In the genomic region with DNA sequence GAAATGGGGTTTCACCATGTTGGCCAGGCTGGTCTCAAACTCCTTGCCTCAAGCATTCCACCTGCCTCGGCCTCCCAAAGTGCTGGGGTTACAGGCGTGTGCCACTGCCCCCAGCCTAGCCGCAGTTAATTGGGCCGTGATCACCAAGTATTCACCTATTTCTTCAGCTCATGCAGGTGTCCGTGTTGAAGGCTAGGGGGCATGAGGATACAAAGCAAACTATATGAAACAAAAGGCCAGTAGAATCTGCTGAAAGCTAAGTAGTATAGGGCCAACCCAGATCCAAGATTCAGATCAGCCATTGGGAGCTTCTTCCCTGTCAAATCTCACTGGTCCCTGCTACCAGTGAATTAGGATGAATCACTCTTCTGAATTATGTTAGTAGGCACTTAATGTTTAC, we compare ENCODE assay signal across 24 cellular contexts.
"Had no signal": no experiment of that assay in that cellular context is flagged by ENCODE, and none has a peak within 500 bp of the region (broad histone marks: within the 10 kb centered on the region; RNA-seq: fewer than 3 reads in every experiment).

No MANE protein-coding gene starts in this region.

- H3K27ac ChIP-seq: PC-9 had no signal

- DNase-seq: activated B cell treated with CpG ODN at 0.5 μM for 24 hours; activated CD4-positive, alpha-beta memory T cell treated with anti-CD3 and anti-CD28 coated beads, Interleukin-2, amount 10 ng/mL, durations not matched to agents 7 days and 5 days; activated CD4-positive, alpha-beta T cell treated with anti-CD3 and anti-CD28 coated beads for 1 hour; activated CD4-positive, alpha-beta T cell treated with anti-CD3 and anti-CD28 coated beads, Interleukin-2, amount 10 ng/mL, durations not matched to agents 7 days and 5 days; activated gamma-delta T cell; activated naive CD4-positive, alpha-beta T cell treated with anti-CD3 and anti-CD28 coated beads for 36 hours; activated T-cell treated with anti-CD3 and anti-CD28 coated beads for 4 hours; activated T-cell treated with anti-CD3 and anti-CD28 coated beads, Interleukin-2, amount 50 U/mL, for 48 hours; amygdala; Kasumi-1; KBM-7; NCI-H1105 treated with DMSO at 0.1 percent for 48 hours; NCI-H1436 treated with DMSO at 0.1 percent for 48 hours; NCI-H187; NCI-H2081 treated with DMSO at 0.1 percent for 48 hours; NCI-H2171 treated with DMSO at 0.1 percent for 48 hours; NCI-H226; PC-9; SHP77 treated with DMSO at 0.1 percent for 48 hours; T-helper 1 cell had no signal

- H3K4me1 Mint-ChIP-seq: activated CD4-positive, alpha-beta memory T cell treated with anti-CD3 and anti-CD28 coated beads, Interleukin-2, amount 10 ng/mL, durations not matched to agents 7 days and 5 days; activated CD4-positive, alpha-beta T cell treated with anti-CD3 and anti-CD28 coated beads, Interleukin-2, amount 10 ng/mL, durations not matched to agents 7 days and 5 days had no signal

- ATAC-seq: activated T-helper 17 cell treated with anti-CD3 and anti-CD28 coated beads, Interleukin-2, amount 50 U/mL, for 72 hours had no signal

- H3K4me2 ChIP-seq: PC-9 had no signal

- H3K27me3 Mint-ChIP-seq: activated B cell treated with CpG ODN at 0.5 μM for 24 hours; activated CD4-positive, alpha-beta memory T cell treated with anti-CD3 and anti-CD28 coated beads, Interleukin-2, amount 10 ng/mL, durations not matched to agents 7 days and 5 days; activated CD4-positive, alpha-beta T cell treated with anti-CD3 and anti-CD28 coated beads, Interleukin-2, amount 10 ng/mL, durations not matched to agents 7 days and 5 days; activated naive CD8-positive, alpha-beta T cell; activated T-helper 17 cell treated with anti-CD3 and anti-CD28 coated beads, Interleukin-2, amount 50 U/mL, for 72 hours; brain; central memory CD8-positive, alpha-beta T cell had no signal

- H3K4me3 Mint-ChIP-seq: activated B cell treated with CpG ODN at 0.5 μM for 24 hours; activated CD4-positive, alpha-beta memory T cell treated with anti-CD3 and anti-CD28 coated beads, Interleukin-2, amount 10 ng/mL, durations not matched to agents 7 days and 5 days; activated CD4-positive, alpha-beta T cell treated with anti-CD3 and anti-CD28 coated beads, Interleukin-2, amount 10 ng/mL, durations not matched to agents 7 days and 5 days; activated naive CD4-positive, alpha-beta T cell treated with anti-CD3 and anti-CD28 coated beads for 36 hours; activated naive CD8-positive, alpha-beta T cell; activated T-helper 17 cell treated with anti-CD3 and anti-CD28 coated beads, Interleukin-2, amount 50 U/mL, for 72 hours; brain; central memory CD8-positive, alpha-beta T cell had no signal

- H3K9me3 Mint-ChIP-seq: activated B cell treated with CpG ODN at 0.5 μM for 24 hours; central memory CD8-positive, alpha-beta T cell had no signal

- H3K4me3 ChIP-seq: PC-9 had no signal

- H3K27ac Mint-ChIP-seq: activated B cell treated with CpG ODN at 0.5 μM for 24 hours; activated CD4-positive, alpha-beta memory T cell treated with anti-CD3 and anti-CD28 coated beads, Interleukin-2, amount 10 ng/mL, durations not matched to agents 7 days and 5 days; activated CD4-positive, alpha-beta T cell treated with anti-CD3 and anti-CD28 coated beads, Interleukin-2, amount 10 ng/mL, durations not matched to agents 7 days and 5 days; activated naive CD4-positive, alpha-beta T cell treated with anti-CD3 and anti-CD28 coated beads for 36 hours; activated naive CD8-positive, alpha-beta T cell; activated T-helper 17 cell treated with anti-CD3 and anti-CD28 coated beads, Interleukin-2, amount 50 U/mL, for 72 hours; brain had no signal
